2 cellular contexts compared by ENCODE assay signal in the genomic region with DNA sequence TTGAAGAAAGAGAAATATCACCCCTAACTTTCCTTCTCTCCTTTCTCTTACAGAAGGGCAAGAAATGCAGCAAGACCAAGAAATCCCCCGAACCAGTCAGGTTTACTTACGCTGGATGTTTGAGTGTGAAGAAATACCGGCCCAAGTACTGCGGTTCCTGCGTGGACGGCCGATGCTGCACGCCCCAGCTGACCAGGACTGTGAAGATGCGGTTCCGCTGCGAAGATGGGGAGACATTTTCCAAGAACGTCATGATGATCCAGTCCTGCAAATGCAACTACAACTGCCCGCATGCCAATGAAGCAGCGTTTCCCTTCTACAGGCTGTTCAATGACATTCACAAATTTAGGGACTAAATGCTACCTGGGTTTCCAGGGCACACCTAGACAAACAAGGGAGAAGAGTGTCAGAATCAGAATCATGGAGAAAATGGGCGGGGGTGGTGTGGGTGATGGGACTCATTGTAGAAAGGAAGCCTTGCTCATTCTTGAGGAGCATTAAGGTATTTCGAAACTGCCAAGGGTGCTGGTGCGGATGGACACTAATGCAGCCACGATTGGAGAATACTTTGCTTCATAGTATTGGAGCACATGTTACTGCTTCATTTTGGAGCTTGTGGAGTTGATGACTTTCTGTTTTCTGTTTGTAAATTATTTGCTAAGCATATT.
TF ChIP-seq lines count a peak whose summit lies in the region.

No MANE protein-coding gene starts in this region.

TF ChIP-seq in Ishikawa, 13 proteins besides CTCF, POLR2A, EP300 and RAD21 (continued from another document):
- TF ChIP-seq, protein P1, sequence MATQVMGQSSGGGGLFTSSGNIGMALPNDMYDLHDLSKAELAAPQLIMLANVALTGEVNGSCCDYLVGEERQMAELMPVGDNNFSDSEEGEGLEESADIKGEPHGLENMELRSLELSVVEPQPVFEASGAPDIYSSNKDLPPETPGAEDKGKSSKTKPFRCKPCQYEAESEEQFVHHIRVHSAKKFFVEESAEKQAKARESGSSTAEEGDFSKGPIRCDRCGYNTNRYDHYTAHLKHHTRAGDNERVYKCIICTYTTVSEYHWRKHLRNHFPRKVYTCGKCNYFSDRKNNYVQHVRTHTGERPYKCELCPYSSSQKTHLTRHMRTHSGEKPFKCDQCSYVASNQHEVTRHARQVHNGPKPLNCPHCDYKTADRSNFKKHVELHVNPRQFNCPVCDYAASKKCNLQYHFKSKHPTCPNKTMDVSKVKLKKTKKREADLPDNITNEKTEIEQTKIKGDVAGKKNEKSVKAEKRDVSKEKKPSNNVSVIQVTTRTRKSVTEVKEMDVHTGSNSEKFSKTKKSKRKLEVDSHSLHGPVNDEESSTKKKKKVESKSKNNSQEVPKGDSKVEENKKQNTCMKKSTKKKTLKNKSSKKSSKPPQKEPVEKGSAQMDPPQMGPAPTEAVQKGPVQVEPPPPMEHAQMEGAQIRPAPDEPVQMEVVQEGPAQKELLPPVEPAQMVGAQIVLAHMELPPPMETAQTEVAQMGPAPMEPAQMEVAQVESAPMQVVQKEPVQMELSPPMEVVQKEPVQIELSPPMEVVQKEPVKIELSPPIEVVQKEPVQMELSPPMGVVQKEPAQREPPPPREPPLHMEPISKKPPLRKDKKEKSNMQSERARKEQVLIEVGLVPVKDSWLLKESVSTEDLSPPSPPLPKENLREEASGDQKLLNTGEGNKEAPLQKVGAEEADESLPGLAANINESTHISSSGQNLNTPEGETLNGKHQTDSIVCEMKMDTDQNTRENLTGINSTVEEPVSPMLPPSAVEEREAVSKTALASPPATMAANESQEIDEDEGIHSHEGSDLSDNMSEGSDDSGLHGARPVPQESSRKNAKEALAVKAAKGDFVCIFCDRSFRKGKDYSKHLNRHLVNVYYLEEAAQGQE (IDR thresholded peaks at IDR 0.05; ENCODE audit: low read depth): no peak
- TF ChIP-seq TCF12 (IDR thresholded peaks at IDR 0.05; ENCODE audit: low read depth) (no peak), YY1 (IDR thresholded peaks at IDR 0.05; ENCODE audit: low read depth) (no peak), NFIC (IDR thresholded peaks at IDR 0.05) (no peak)

TF ChIP-seq in HepG2, 621 proteins besides CTCF, POLR2A, EP300 and RAD21 (continued from another document):
- TF ChIP-seq, protein P2, sequence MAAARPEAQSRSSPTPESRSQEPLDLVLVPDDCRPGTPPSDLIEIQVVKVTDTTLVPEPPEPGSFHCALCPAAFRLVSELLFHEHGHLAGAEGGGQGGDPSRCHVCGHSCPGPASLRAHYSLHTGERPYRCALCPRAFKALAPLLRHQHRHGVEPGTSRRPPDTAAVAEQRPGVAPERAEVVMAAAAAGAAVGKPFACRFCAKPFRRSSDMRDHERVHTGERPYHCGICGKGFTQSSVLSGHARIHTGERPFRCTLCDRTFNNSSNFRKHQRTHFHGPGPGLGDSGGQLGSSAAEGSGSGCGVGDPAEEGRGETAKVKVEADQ (CRISPR knock-in tag; IDR thresholded peaks at IDR 0.05; ENCODE audit: borderline replicate concordance): no peak
